Comparison of ENCODE assay signal across 23 cellular contexts in genomic region chr1:172341697-172342096, GRCh38.
DNase-seq lines count a peak whose midpoint lies in the region; ATAC-seq, FAIRE-seq and TF ChIP-seq lines count a peak whose summit lies in the region.
"Had no signal": no experiment of that assay in that cellular context is flagged by ENCODE, and none has a peak within 500 bp of the region (broad histone marks: within the 10 kb centered on the region; RNA-seq: fewer than 3 reads in every experiment).

No MANE protein-coding gene starts in this region.

- no peak overlapping the region for H3K4me3 Mint-ChIP-seq in stimulated activated naive CD8-positive, alpha-beta T cell treated with anti-CD3 and anti-CD28 coated beads, Interleukin-15, Interleukin-2, amounts not matched to agents 100 ng/mL and 50 ng/mL, for 24 hours
- H3K4me3 Mint-ChIP-seq in stimulated activated naive CD8-positive, alpha-beta T cell treated with anti-CD3 and anti-CD28 coated beads, Interleukin-15, amount 100 ng/mL, for 72 hours: no peak overlapping the region
- H3K4me3 Mint-ChIP-seq in astrocyte (ENCODE audit: unreplicated experiment): no peak overlapping the region
- H3K4me3 Mint-ChIP-seq in mesothelial cell of epicardium: no peak overlapping the region
- H3K4me3 Mint-ChIP-seq in type B pancreatic cell: no peak overlapping the region
- H3K4me3 Mint-ChIP-seq: CD4-positive, CD25-positive, alpha-beta regulatory T cell had no signal

- peaks cover 12% of the 10 kb centered on the region for H3K9me3 Mint-ChIP-seq in stimulated activated naive CD8-positive, alpha-beta T cell treated with anti-CD3 and anti-CD28 coated beads, Interleukin-15, Interleukin-2, amounts not matched to agents 100 ng/mL and 50 ng/mL, for 24 hours
- peaks cover 6 to 8% of the 10 kb centered on the region in 2 donors for H3K9me3 Mint-ChIP-seq in stimulated activated naive CD8-positive, alpha-beta T cell treated with anti-CD3 and anti-CD28 coated beads, Interleukin-15, amount 100 ng/mL, for 72 hours
- H3K9me3 Mint-ChIP-seq in astrocyte (ENCODE audit: unreplicated experiment) (no peaks in the 10 kb centered on the region), mesothelial cell of epicardium (peaks cover 10% of the 10 kb centered on the region), type B pancreatic cell (no peaks in the 10 kb centered on the region)

- H3K27ac ChIP-seq in astrocyte (ENCODE audit: low read depth, low read length): no peak overlapping the region
- H3K27ac ChIP-seq: BLaER1 had no signal

- H3K36me3 ChIP-seq in astrocyte (ENCODE audit: insufficient read depth, low read length): no peaks in the 10 kb centered on the region
- H3K36me3 ChIP-seq: BLaER1, HAP-1, Peyer's patch had no signal

- peak overlapping the region; percentile 6 for H3K27ac Mint-ChIP-seq in stimulated activated naive CD8-positive, alpha-beta T cell treated with anti-CD3 and anti-CD28 coated beads, Interleukin-15, Interleukin-2, amounts not matched to agents 100 ng/mL and 50 ng/mL, for 24 hours
- no peak overlapping the region for H3K27ac Mint-ChIP-seq in stimulated activated naive CD8-positive, alpha-beta T cell treated with anti-CD3 and anti-CD28 coated beads, Interleukin-15, amount 100 ng/mL, for 72 hours
- peak overlapping the region; percentile 24 for H3K27ac Mint-ChIP-seq in astrocyte (ENCODE audit: unreplicated experiment)
- peak overlapping the region; percentile 40 for H3K27ac Mint-ChIP-seq in mesothelial cell of epicardium
- H3K27ac Mint-ChIP-seq in type B pancreatic cell: no peak overlapping the region

- peaks cover 24% of the 10 kb centered on the region for H3K4me1 ChIP-seq in astrocyte (ENCODE audit: insufficient read depth, low read length)

- H3K36me3 Mint-ChIP-seq in stimulated activated naive CD8-positive, alpha-beta T cell treated with anti-CD3 and anti-CD28 coated beads, Interleukin-15, Interleukin-2, amounts not matched to agents 100 ng/mL and 50 ng/mL, for 24 hours (ENCODE audit: low read depth): peaks cover 4% of the 10 kb centered on the region
- H3K36me3 Mint-ChIP-seq in astrocyte (ENCODE audit: low read depth, unreplicated experiment) (peaks cover 2% of the 10 kb centered on the region), mesothelial cell of epicardium (peaks cover 6% of the 10 kb centered on the region), type B pancreatic cell (no peaks in the 10 kb centered on the region)

- no peak overlapping the region for H2AFZ ChIP-seq in astrocyte (ENCODE audit: low read depth, low read length)

- H3K27me3 Mint-ChIP-seq in stimulated activated naive CD8-positive, alpha-beta T cell treated with anti-CD3 and anti-CD28 coated beads, Interleukin-15, Interleukin-2, amounts not matched to agents 100 ng/mL and 50 ng/mL, for 24 hours: no peaks in the 10 kb centered on the region
- H3K27me3 Mint-ChIP-seq in stimulated activated naive CD8-positive, alpha-beta T cell treated with anti-CD3 and anti-CD28 coated beads, Interleukin-15, amount 100 ng/mL, for 72 hours: no peaks in the 10 kb centered on the region
- H3K27me3 Mint-ChIP-seq in astrocyte (ENCODE audit: low read depth, unreplicated experiment) (no peaks in the 10 kb centered on the region), mesothelial cell of epicardium (ENCODE audit: low read depth) (no peaks in the 10 kb centered on the region), type B pancreatic cell (no peaks in the 10 kb centered on the region)
- H3K27me3 Mint-ChIP-seq: CD4-positive, CD25-positive, alpha-beta regulatory T cell had no signal

- no peak for DNase-seq in stimulated activated naive CD8-positive, alpha-beta T cell treated with anti-CD3 and anti-CD28 coated beads, Interleukin-15, amount 100 ng/mL, for 72 hours
- no peak for DNase-seq in astrocyte (ENCODE audit: low read depth)
- DNase-seq in mesothelial cell of epicardium (ENCODE audit: low spot score in 2 of 2, unreplicated experiment in 2 of 2): no peak
- no peak for DNase-seq in Right ventricle myocardium superior
- no peak for DNase-seq in type B pancreatic cell (ENCODE audit: extremely low spot score, unreplicated experiment)
- DNase-seq: CD4-positive, CD25-positive, alpha-beta regulatory T cell; DMS153; GOT3; HFFc6; Karpas-422; MV-4-11; NCI-H1105; NCI-H1436 treated with DMSO at 0.1 percent for 48 hours; NCI-H1930; NCI-H446 treated with DMSO at 0.1 percent for 48 hours; NCI-H526; Peyer's patch; SIG-M5 had no signal

- H4K20me1 ChIP-seq in astrocyte (ENCODE audit: insufficient read depth, low read length): no peaks in the 10 kb centered on the region
- H4K20me1 ChIP-seq: BLaER1 had no signal

- TF ChIP-seq CTCF in astrocyte (IDR thresholded peaks at IDR 0.05; ENCODE audit: insufficient read depth, low read depth, low read length): no peak
- no peak for TF ChIP-seq CTCF in mesothelial cell of epicardium (IDR thresholded peaks at IDR 0.05; ENCODE audit: unreplicated experiment)
- no peak for TF ChIP-seq CTCF in type B pancreatic cell (conservative IDR thresholded peaks at IDR 0.05)

- FAIRE-seq in astrocyte (lab: Jason Lieb, UNC): no peak
- FAIRE-seq: HepG2 had no signal

- H3K79me2 ChIP-seq in astrocyte (ENCODE audit: insufficient read depth, low read length): no peaks in the 10 kb centered on the region

- H3K27me3 ChIP-seq in astrocyte (ENCODE audit: insufficient read depth, low read length): no peaks in the 10 kb centered on the region
- H3K27me3 ChIP-seq: BLaER1, Peyer's patch had no signal

- intact Hi-C loops in Right ventricle myocardium superior (cut with DNase I): no loop called here

- peaks cover 68% of the 10 kb centered on the region for H3K4me1 Mint-ChIP-seq in stimulated activated naive CD8-positive, alpha-beta T cell treated with anti-CD3 and anti-CD28 coated beads, Interleukin-15, Interleukin-2, amounts not matched to agents 100 ng/mL and 50 ng/mL, for 24 hours (ENCODE audit: low read depth)
- H3K4me1 Mint-ChIP-seq in stimulated activated naive CD8-positive, alpha-beta T cell treated with anti-CD3 and anti-CD28 coated beads, Interleukin-15, amount 100 ng/mL, for 72 hours: peaks cover 57% of the 10 kb centered on the region
- H3K4me1 Mint-ChIP-seq in astrocyte (ENCODE audit: low read depth, unreplicated experiment): peaks cover 30% of the 10 kb centered on the region
- peaks cover 37% of the 10 kb centered on the region for H3K4me1 Mint-ChIP-seq in mesothelial cell of epicardium
- H3K4me1 Mint-ChIP-seq in type B pancreatic cell (ENCODE audit: unreplicated experiment): peaks cover 29% of the 10 kb centered on the region

- no peak overlapping the region for H3K4me2 ChIP-seq in astrocyte (ENCODE audit: low read length)
- H3K4me2 ChIP-seq: BLaER1 had no signal

- ATAC-seq in stimulated activated naive CD8-positive, alpha-beta T cell treated with anti-CD3 and anti-CD28 coated beads, Interleukin-15, amount 100 ng/mL, for 72 hours: no peak
- no peak for ATAC-seq in Right ventricle myocardium superior (ENCODE audit: poor library complexity)
- no peak for ATAC-seq in GM19328 (IDR thresholded peaks at IDR 0.05; ENCODE audit: unreplicated experiment)
- ATAC-seq: HepG2 had no signal

- no peak overlapping the region for H3K4me3 ChIP-seq in astrocyte (ENCODE audit: insufficient read depth, low read depth, low read length)
- H3K4me3 ChIP-seq: BLaER1, HAP-1, Peyer's patch had no signal

- H3K9me3 ChIP-seq in astrocyte (ENCODE audit: insufficient read depth, low read depth, low read length): peaks cover 2% of the 10 kb centered on the region
- H3K9me3 ChIP-seq: HAP-1, Peyer's patch had no signal

- H3K9ac ChIP-seq in astrocyte (ENCODE audit: low read length): no peak overlapping the region
- H3K9ac ChIP-seq: BLaER1 had no signal

Comparison
In these comparisons a context has a peak if more than half of its experiments do, and no peak if none do; other contexts are left out.
1. H3K27ac Mint-ChIP-seq: peak in stimulated activated naive CD8-positive, alpha-beta T cell treated with anti-CD3 and anti-CD28 coated beads, Interleukin-15, Interleukin-2, amounts not matched to agents 100 ng/mL and 50 ng/mL, for 24 hours (single experiment), astrocyte (single experiment) and mesothelial cell of epicardium (single experiment); none in stimulated activated naive CD8-positive, alpha-beta T cell treated with anti-CD3 and anti-CD28 coated beads, Interleukin-15, amount 100 ng/mL, for 72 hours (0 of 2) and type B pancreatic cell (single experiment).